22 cellular contexts compared by ENCODE assay signal in the genomic region with DNA sequence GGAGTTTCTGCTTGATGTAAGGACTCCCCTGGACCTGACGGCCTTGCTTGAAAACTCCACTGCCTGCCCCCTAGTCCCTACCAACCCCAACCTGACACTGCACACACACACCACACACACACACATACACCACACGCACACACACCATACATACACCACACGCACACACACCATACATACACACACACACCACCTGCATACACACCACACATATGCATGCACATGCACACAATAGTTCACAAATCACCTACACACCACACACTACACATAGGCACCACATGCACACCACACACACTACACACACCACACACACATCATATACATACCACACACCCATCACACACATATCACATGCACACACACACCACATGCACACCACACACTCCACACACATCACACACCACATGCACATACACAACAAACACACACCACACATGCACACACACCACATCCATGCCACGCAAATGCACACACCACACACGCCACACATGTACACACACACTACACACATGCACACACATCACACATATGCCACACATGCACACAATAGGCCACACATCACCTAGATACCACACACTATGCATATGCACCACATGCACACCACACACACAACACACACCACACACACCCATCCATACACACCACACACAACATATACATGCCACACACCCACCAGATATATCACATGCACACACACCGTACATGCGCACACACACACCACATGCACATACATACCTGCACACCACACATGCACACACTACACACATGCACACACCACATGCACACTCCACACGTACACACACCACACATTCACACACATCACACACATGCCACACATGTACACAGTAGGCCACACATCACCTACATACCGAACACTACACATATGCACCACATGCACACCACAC. TPM values are rescaled to one million over a fixed set of nuclear protein-coding genes. Genes with fewer than 3 reads are reported as not detected.
DNase-seq lines count a peak whose midpoint lies in the region; ATAC-seq, FAIRE-seq and TF ChIP-seq lines count a peak whose summit lies in the region.
"Had no signal": no experiment of that assay in that cellular context is flagged by ENCODE, and none has a peak within 500 bp of the region (broad histone marks: within the 10 kb centered on the region; RNA-seq: fewer than 3 reads in every experiment).

No MANE protein-coding gene starts in this region.

- peaks cover 0 to 3% of the 10 kb centered on the region in 2 experiments; a peak in 1 of 4 replicates for H3K27me3 ChIP-seq in GM12878 (replicated peaks in 1 of 2; ENCODE audit: control insufficient read depth in 2 of 2, insufficient read depth in 2 of 2, low read length in 1 of 2)
- H3K27me3 ChIP-seq in neuronal stem cell (ENCODE audit: control insufficient read depth in 3 of 3, insufficient read depth in 3 of 3, low read depth in 1 of 3, low read length in 3 of 3): peaks cover 0 to 5% (median 0%) of the 10 kb centered on the region in 3 experiments
- H3K27me3 ChIP-seq: left lung, suprapubic skin had no signal

- H2BK15ac ChIP-seq in neuronal stem cell (ENCODE audit: low read length): peak overlapping the region; percentile 90

- H3K27ac Mint-ChIP-seq in activated T-helper 17 cell treated with anti-CD3 and anti-CD28 coated beads, Interleukin-2, amount 50 U/mL, for 72 hours: no peak overlapping the region
- H3K27ac Mint-ChIP-seq: activated CD8-positive, alpha-beta memory T cell treated with anti-CD3 and anti-CD28 coated beads, Interleukin-2, amount 10 ng/mL, durations not matched to agents 7 days and 5 days; CD4-positive, alpha-beta T cell; memory B cell; progenitor cell of endocrine pancreas; stimulated activated effector memory CD8-positive, alpha-beta T cell treated with anti-CD3 and anti-CD28 coated beads, Interleukin-12 subunit alpha, Interleukin-12 subunit beta, amount 100 ng/mL, for 72 hours had no signal

- H3K4me3 Mint-ChIP-seq in activated T-helper 17 cell treated with anti-CD3 and anti-CD28 coated beads, Interleukin-2, amount 50 U/mL, for 72 hours: no peak overlapping the region
- H3K4me3 Mint-ChIP-seq: activated CD8-positive, alpha-beta memory T cell treated with anti-CD3 and anti-CD28 coated beads, Interleukin-2, amount 10 ng/mL, durations not matched to agents 7 days and 5 days; CD4-positive, alpha-beta T cell; memory B cell; stimulated activated effector memory CD8-positive, alpha-beta T cell treated with anti-CD3 and anti-CD28 coated beads, Interleukin-12 subunit alpha, Interleukin-12 subunit beta, amount 100 ng/mL, for 72 hours had no signal

- H3K79me2 ChIP-seq in GM12878 (ENCODE audit: control insufficient read depth, insufficient read depth, low read length): no peaks in the 10 kb centered on the region

- no peaks in the 10 kb centered on the region for H3K4me1 Mint-ChIP-seq in activated T-helper 17 cell treated with anti-CD3 and anti-CD28 coated beads, Interleukin-2, amount 50 U/mL, for 72 hours
- H3K4me1 Mint-ChIP-seq: activated CD8-positive, alpha-beta memory T cell treated with anti-CD3 and anti-CD28 coated beads, Interleukin-2, amount 10 ng/mL, durations not matched to agents 7 days and 5 days; stimulated activated effector memory CD8-positive, alpha-beta T cell treated with anti-CD3 and anti-CD28 coated beads, Interleukin-12 subunit alpha, Interleukin-12 subunit beta, amount 100 ng/mL, for 72 hours had no signal

- H3K9me3 Mint-ChIP-seq in activated T-helper 17 cell treated with anti-CD3 and anti-CD28 coated beads, Interleukin-2, amount 50 U/mL, for 72 hours: no peaks in the 10 kb centered on the region
- H3K9me3 Mint-ChIP-seq: CD4-positive, alpha-beta T cell; memory B cell; stimulated activated effector memory CD8-positive, alpha-beta T cell treated with anti-CD3 and anti-CD28 coated beads, Interleukin-12 subunit alpha, Interleukin-12 subunit beta, amount 100 ng/mL, for 72 hours had no signal

- ATAC-seq in A549: no peak
- ATAC-seq in GM12878: no peak
- ATAC-seq in activated T-helper 17 cell treated with anti-CD3 and anti-CD28 coated beads, Interleukin-2, amount 50 U/mL, for 72 hours (replicated peaks): no peak
- ATAC-seq in esophagus mucosa: no peak

- TF ChIP-seq EP300 in A549 (IDR thresholded peaks at IDR 0.05): no peak
- no peak for TF ChIP-seq EP300 in GM12878 (IDR thresholded peaks at IDR 0.05; ENCODE audit: borderline replicate concordance in 1 of 2, control insufficient read depth in 1 of 2, low read depth in 2 of 2, low read length in 2 of 2)

- CTCF ChIA-PET in A549 (lab: Yijun Ruan, JAX): interaction anchor here (0.5 to 6.7 kb wide), 73 partner anchors 9 to 1870 kb away, joined by 3 to 108 read pairs (median 6); a partner anchor contains a TSS
- CTCF ChIA-PET in HEK293 (lab: Yijun Ruan, JAX): interaction anchor here (0.5 to 6.7 kb wide), 57 partner anchors 9 to 864 kb away, joined by 3 to 88 read pairs (median 5); a partner anchor contains a TSS
- CTCF ChIA-PET in GM12878 (lab: Yijun Ruan, JAX): interaction anchor here (0.5 to 8.7 kb wide), 55 partner anchors 9 to 415 kb away, joined by 3 to 273 read pairs (median 5); a partner anchor contains a TSS

- H4K8ac ChIP-seq in neuronal stem cell (ENCODE audit: low read depth, low read length): peak overlapping the region; percentile 94

- RAD21 ChIA-PET in GM12878 (lab: Charles Lee; ENCODE audit: unreplicated experiment): interaction anchor here (0.6 to 5.4 kb wide), 48 partner anchors 9 to 384 kb away, joined by 3 to 128 read pairs (median 4); a partner anchor contains a TSS

- H2BK120ac ChIP-seq in neuronal stem cell (ENCODE audit: low read depth, low read length): peak overlapping the region; percentile 13

- peak overlapping the region; percentile 72 for H2AK5ac ChIP-seq in neuronal stem cell (ENCODE audit: low read depth, low read length)

- H3K27me3 Mint-ChIP-seq in activated T-helper 17 cell treated with anti-CD3 and anti-CD28 coated beads, Interleukin-2, amount 50 U/mL, for 72 hours: no peaks in the 10 kb centered on the region
- H3K27me3 Mint-ChIP-seq: activated CD8-positive, alpha-beta memory T cell treated with anti-CD3 and anti-CD28 coated beads, Interleukin-2, amount 10 ng/mL, durations not matched to agents 7 days and 5 days; CD4-positive, alpha-beta T cell had no signal

- BruUV-seq in GM12878 (replicated peaks; lab: Mats Ljungman, UMichigan): no TSS peak

- peak overlapping the region; percentile 79 for H2BK12ac ChIP-seq in neuronal stem cell (ENCODE audit: low read length)

- 75% methylated on average over 9 of the region's 9 CpGs for WGBS in A549 (ENCODE audit: missing lambda C conversion rate)
- WGBS in GM12878 (ENCODE audit: insufficient coverage, insufficient replicate concordance, low lambda C conversion rate, missing lambda C conversion rate): 67% methylated on average over 9 of the region's 9 CpGs
- 100% methylated on average over 2 of the region's 9 CpGs; no CpG with 5 or more reads in 1 of the 2 donors for WGBS in neuronal stem cell (ENCODE audit: extremely low coverage in 2 of 2, insufficient read length in 2 of 2, insufficient replicate concordance in 1 of 2), 2 donors

- H3K36me3 ChIP-seq in HEK293 (ENCODE audit: control insufficient read depth in 2 of 2, insufficient read depth in 1 of 2, low read length in 2 of 2) (no peaks in the 10 kb centered on the region), GM12878 (ENCODE audit: control insufficient read depth in 2 of 2, insufficient read depth in 2 of 2, low read length in 1 of 2) (no peaks in the 10 kb centered on the region), neuronal stem cell (replicated peaks in 1 of 2; ENCODE audit: control insufficient read depth in 2 of 2, insufficient read depth in 2 of 2, low read length in 2 of 2) (peaks cover 0 to 6% of the 10 kb centered on the region in 2 donors)
- H3K36me3 ChIP-seq: HAP-1, left lung, suprapubic skin had no signal

- in situ Hi-C loops in GM12878 (cut with MboI): loop anchor here (5.0 kb wide), 1 partner anchor 98 kb away; no protein-coding TSS in a partner anchor

- TF ChIP-seq RAD21 in A549 (conservative IDR thresholded peaks at IDR 0.05 in 1 of 2, IDR thresholded peaks at IDR 0.05 in 1 of 2): no peak
- no peak for TF ChIP-seq RAD21 in GM12878 (IDR thresholded peaks at IDR 0.05; ENCODE audit: insufficient read depth, low read depth, low read length)

- no peaks in the 10 kb centered on the region for H4K20me1 ChIP-seq in GM12878 (ENCODE audit: control insufficient read depth, insufficient read depth)

- H3K9me3 ChIP-seq in A549: no peaks in the 10 kb centered on the region
- H3K9me3 ChIP-seq in HEK293 (ENCODE audit: control insufficient read depth, insufficient read depth, low read depth, low read length): no peaks in the 10 kb centered on the region
- H3K9me3 ChIP-seq in GM12878 (replicated peaks; ENCODE audit: control insufficient read depth, insufficient read depth, low read length): no peaks in the 10 kb centered on the region
- peaks cover 0 to 9% of the 10 kb centered on the region in 2 donors for H3K9me3 ChIP-seq in neuronal stem cell (replicated peaks in 1 of 2; ENCODE audit: control insufficient read depth in 2 of 2, insufficient read depth in 1 of 2, low read depth in 1 of 2, low read length in 2 of 2)
- H3K9me3 ChIP-seq: HAP-1, left lung, suprapubic skin had no signal

- peak overlapping the region; percentile 3 for H3K18ac ChIP-seq in neuronal stem cell (ENCODE audit: low read length)

- peaks cover 3% of the 10 kb centered on the region for H3K79me1 ChIP-seq in neuronal stem cell (ENCODE audit: low read depth, low read length)

- H3K4me3 ChIP-seq in A549: no peak overlapping the region
- no peak overlapping the region for H3K4me3 ChIP-seq in HEK293 (ENCODE audit: low read depth, low read length)
- H3K4me3 ChIP-seq in GM12878: no peak overlapping the region
- H3K4me3 ChIP-seq in neuronal stem cell (ENCODE audit: low read length in 2 of 2): peak overlapping the region in 1 of 2 donors; percentile 69
- H3K4me3 ChIP-seq: coronary artery, HAP-1, left lung, suprapubic skin had no signal

- TF ChIP-seq POLR2A in A549 (IDR thresholded peaks at IDR 0.05; ENCODE audit: low read length): 0 out of 2 replicates have a peak, but pooled peaks have one; percentile 5
- no peak for TF ChIP-seq POLR2A in GM12878 (IDR thresholded peaks at IDR 0.05; ENCODE audit: low read depth, low read length)

- no peak for DNase-seq in A549 (ENCODE audit: low read depth in 1 of 2, low spot score in 1 of 2)
- DNase-seq in GM12878 (ENCODE audit: low read depth, low spot score): no peak
- DNase-seq in neuronal stem cell (ENCODE audit: low spot score): no peak
- no peak for DNase-seq in stimulated activated CD8-positive, alpha-beta memory T cell treated with anti-CD3 and anti-CD28 coated beads, Interleukin-4, amount 100 ng/mL, for 48 hours
- DNase-seq in activated CD4-positive, alpha-beta T cell treated with anti-CD3 and anti-CD28 coated beads, Interleukin-2, amount 50 U/mL, for 1 hour: no peak

- H2BK5ac ChIP-seq in neuronal stem cell (ENCODE audit: low read length): peak overlapping the region; percentile 68

- H4K91ac ChIP-seq in neuronal stem cell (ENCODE audit: low read depth, low read length, poor library complexity): peak overlapping the region; percentile 80

- no peak for FAIRE-seq in A549 (lab: Jason Lieb, UNC)
- FAIRE-seq in GM12878 (lab: Jason Lieb, UNC): peak; percentile 86
- FAIRE-seq: A204.1 had no signal

- intact Hi-C loops in GM12878 (cut with micrococcal nuclease; ENCODE audit: unreplicated experiment): loop anchor here (1.0 to 5.0 kb wide), 6 partner anchors 25 to 413 kb away; no protein-coding TSS in a partner anchor

- no peaks in the 10 kb centered on the region for H3K36me3 Mint-ChIP-seq in activated T-helper 17 cell treated with anti-CD3 and anti-CD28 coated beads, Interleukin-2, amount 50 U/mL, for 72 hours (ENCODE audit: low read depth)
- H3K36me3 Mint-ChIP-seq: activated CD8-positive, alpha-beta memory T cell treated with anti-CD3 and anti-CD28 coated beads, Interleukin-2, amount 10 ng/mL, durations not matched to agents 7 days and 5 days; memory B cell; stimulated activated effector memory CD8-positive, alpha-beta T cell treated with anti-CD3 and anti-CD28 coated beads, Interleukin-12 subunit alpha, Interleukin-12 subunit beta, amount 100 ng/mL, for 72 hours had no signal

- TF ChIP-seq CTCF in A549 (IDR thresholded peaks at IDR 0.05) (no peak), HEK293 (tag by site-specific recombination; IDR thresholded peaks at IDR 0.05) (no peak), GM12878 (IDR thresholded peaks at IDR 0.05 in 2 of 3, conservative IDR thresholded peaks at IDR 0.05 in 1 of 3; ENCODE audit: control insufficient read depth in 2 of 3, extremely low read depth in 1 of 3, insufficient read depth in 1 of 3, low read depth in 3 of 3, low read length in 3 of 3) (no peak)

- H3K4me1 ChIP-seq in A549 (peaks cover 18% of the 10 kb centered on the region), HEK293 (ENCODE audit: control insufficient read depth, insufficient read depth, low read length) (no peaks in the 10 kb centered on the region), GM12878 (ENCODE audit: control insufficient read depth, insufficient read depth, low read length) (peaks cover 17% of the 10 kb centered on the region), neuronal stem cell (ENCODE audit: control insufficient read depth in 2 of 2, insufficient read depth in 1 of 2, low read depth in 1 of 2, low read length in 2 of 2) (peaks cover 19 to 21% of the 10 kb centered on the region in 2 donors)

- POLR2A ChIA-PET in A549 (lab: Yijun Ruan, JAX) (interaction anchor here (1.2 kb wide), 1 partner anchor 26 kb away, joined by 3 read pairs; no protein-coding TSS in a partner anchor), HEK293 (lab: Yijun Ruan, JAX) (interaction anchor here (0.5 to 2.3 kb wide), 6 partner anchors 8 to 98 kb away, joined by 3 to 9 read pairs (median 4); no protein-coding TSS in a partner anchor), GM12878 (lab: Charles Lee) (interaction anchor here (1.0 to 2.1 kb wide), 4 partner anchors 10 to 97 kb away, joined by 4 to 10 read pairs (median 6); no protein-coding TSS in a partner anchor)

- H3K4me2 ChIP-seq in A549: no peak overlapping the region
- H3K4me2 ChIP-seq in GM12878 (ENCODE audit: control insufficient read depth, insufficient read depth): no peak overlapping the region
- no peak overlapping the region for H3K4me2 ChIP-seq in neuronal stem cell (ENCODE audit: insufficient read depth, low read length, poor library complexity, severe bottlenecking)

- peak overlapping the region; percentile 97 for H3K4ac ChIP-seq in neuronal stem cell (ENCODE audit: low read length)

- SMC1A ChIA-PET in GM12878 (lab: Charles Lee; ENCODE audit: uncharacterized antibody, unreplicated experiment): interaction anchor here (0.6 to 5.6 kb wide), 43 partner anchors 7 to 416 kb away, joined by 3 to 123 read pairs (median 5); a partner anchor contains a TSS

- peak overlapping the region; percentile 98 for H3K14ac ChIP-seq in neuronal stem cell (ENCODE audit: low read length)

- peak overlapping the region; percentile 94 for H3K23ac ChIP-seq in neuronal stem cell (ENCODE audit: low read depth, low read length, poor library complexity)

- H3K27ac ChIP-seq in A549 (peak overlapping the region in 1 of 2 experiments; percentile 43; a peak in 2 of 6 replicates), HEK293 (ENCODE audit: extremely low read depth, low read depth, low read length) (no peak overlapping the region), GM12878 (ENCODE audit: control insufficient read depth, insufficient read depth) (no peak overlapping the region), neuronal stem cell (replicated peaks; ENCODE audit: low read length) (peak overlapping the region; percentile 3)
- H3K27ac ChIP-seq: coronary artery, left lung, RWPE1, suprapubic skin had no signal

- H2AFZ ChIP-seq in GM12878 (ENCODE audit: control insufficient read depth, low read depth, low read length) (no peak overlapping the region), neuronal stem cell (ENCODE audit: low read length) (no peak overlapping the region)

- no peak overlapping the region for H3K9ac ChIP-seq in GM12878 (ENCODE audit: control insufficient read depth, insufficient read depth, low read length)
- peak overlapping the region; percentile 79 for H3K9ac ChIP-seq in neuronal stem cell (ENCODE audit: low read depth, low read length, poor library complexity)

RNA-seq across cellular contexts. Expression of a gene that starts 3.7 kb away (rescaled TPM):
- 0.04 and 0.08 TPM in 2 replicates for polyA plus RNA-seq in A549 (2011; rRNA removed)
- polyA plus RNA-seq in A549 (2012; cell fraction: cytosol; rRNA removed): not detected in 2 replicates
- not detected in 2 replicates for polyA plus RNA-seq in A549 (2012; cell fraction: nucleus; rRNA removed)
- 0.04 TPM in 1 of 3 replicates, not detected in the others for polyA plus RNA-seq in A549 (2017; fragmentation: RNase III; extraction: RNeasy Plus Mini Kit Qiagen cat#74134 plus additional on column Dnase treatment)
- 0.41 TPM in 1 of 2 replicates, not detected in the other for polyA minus RNA-seq in A549 (2011; rRNA and poly(A)+ RNA removed)
- total RNA-seq in GM12878 (2013; cell fraction: nucleolus; rRNA removed): 1.0 and 1.7 TPM in 2 replicates
- total RNA-seq in GM12878 (2014; rRNA removed): 0.28 and 0.38 TPM in 2 replicates
- 0.14 and 0.27 TPM in 2 replicates for total RNA-seq in GM12878 (2014; rRNA removed; fragmentation: Illumina TruSeq; extraction: Trizol)
- total RNA-seq in GM12878 (2021): 0.21 and 0.40 TPM in 2 replicates
- polyA plus RNA-seq in GM12878 (2011; ENCODE audit: low read depth): 0.91 TPM
- polyA plus RNA-seq in GM12878 (2011; rRNA removed): 0.73 and 0.77 TPM in 2 replicates
- 0.28 and 0.37 TPM in 2 replicates for polyA plus RNA-seq in GM12878 (2011; cell fraction: cytosol; rRNA removed)
- 2.6 and 3.0 TPM in 2 replicates for polyA plus RNA-seq in GM12878 (2011; cell fraction: nucleus; rRNA removed)
- polyA plus RNA-seq in GM12878 (2012): 0.59 and 0.72 TPM in 2 replicates
- polyA plus RNA-seq in GM12878 (2014; fragmentation: Illumina TruSeq; extraction: Trizol): 0.40 and 0.92 TPM in 2 replicates
- under 1 TPM; 0.22 to 0.61 TPM for polyA plus RNA-seq in GM12878 (2014; fragmentation: Nextera tagmentation; extraction: Ambion mirVana)
- 0.44 and 0.95 TPM in 2 replicates for polyA plus RNA-seq in GM12878 (2014; rRNA removed)
- polyA plus RNA-seq in GM12878 (2016; fragmentation: Nextera tagmentation; extraction: Ambion mirVana): under 1 TPM; 0.10 to 0.42 TPM
- polyA minus RNA-seq in GM12878 (2011; rRNA and poly(A)+ RNA removed): 0.10 TPM in 1 of 2 replicates, not detected in the other
- polyA minus RNA-seq in GM12878 (2011; cell fraction: cytosol; rRNA and poly(A)+ RNA removed): not detected in 2 replicates
- 0.57 TPM in 1 of 2 replicates, not detected in the other for polyA minus RNA-seq in GM12878 (2011; cell fraction: nucleus; rRNA and poly(A)+ RNA removed)
- polyA plus RNA-seq in neuronal stem cell (2013, experiment 1 of 2): 0.47 TPM
- polyA plus RNA-seq in neuronal stem cell (2013, experiment 2 of 2): 0.58 TPM
- total RNA-seq in activated T-helper 17 cell treated with anti-CD3 and anti-CD28 coated beads, Interleukin-2, amount 50 U/mL, for 72 hours: not detected
- 0.28 TPM for total RNA-seq in esophagus mucosa
- total RNA-seq: CD4-positive, alpha-beta T cell; epithelial cell of proximal tubule; M059J; progenitor cell of endocrine pancreas; SK-MEL-5; suprapubic skin had no signal

RNA-seq across cellular contexts. Expression of a gene that starts 11.1 kb away (rescaled TPM):
- polyA plus RNA-seq in A549 (2011; rRNA removed) (115 and 130 TPM in 2 replicates), A549 (2017; fragmentation: RNase III; extraction: RNeasy Plus Mini Kit Qiagen cat#74134 plus additional on column Dnase treatment) (136 to 157 TPM (median 150 TPM) in 3 replicates), GM12878 (2011; rRNA removed) (173 and 185 TPM in 2 replicates), GM12878 (2014; fragmentation: Illumina TruSeq; extraction: Trizol) (269 and 323 TPM in 2 replicates), GM12878 (2014; fragmentation: Nextera tagmentation; extraction: Ambion mirVana) (10 to 100 TPM; 15.1 to 28.2 TPM), GM12878 (2014; rRNA removed) (113 and 119 TPM in 2 replicates), GM12878 (2016; fragmentation: Nextera tagmentation; extraction: Ambion mirVana) (10 to 100 TPM; 64.4 to 68.2 TPM)
- polyA plus RNA-seq in A549 (2012; cell fraction: cytosol; rRNA removed): 149 and 158 TPM in 2 replicates
- polyA plus RNA-seq in A549 (2012; cell fraction: nucleus; rRNA removed): 53.6 and 58.6 TPM in 2 replicates
- polyA minus RNA-seq in A549 (2011; rRNA and poly(A)+ RNA removed): 73.9 and 80.8 TPM in 2 replicates
- 11.8 and 13.4 TPM in 2 replicates for total RNA-seq in GM12878 (2013; cell fraction: nucleolus; rRNA removed)
- total RNA-seq in GM12878 (2014; rRNA removed) (37.6 and 40.2 TPM in 2 replicates), GM12878 (2014; rRNA removed; fragmentation: Illumina TruSeq; extraction: Trizol) (65.1 and 68.1 TPM in 2 replicates), GM12878 (2021) (66.2 and 69.1 TPM in 2 replicates), esophagus mucosa (107 TPM)
- 24.7 TPM for polyA plus RNA-seq in GM12878 (2011; ENCODE audit: low read depth)
- polyA plus RNA-seq in GM12878 (2011; cell fraction: cytosol; rRNA removed): 166 and 185 TPM in 2 replicates
- 69.5 and 83.5 TPM in 2 replicates for polyA plus RNA-seq in GM12878 (2011; cell fraction: nucleus; rRNA removed)
- 41.8 and 56.2 TPM in 2 replicates for polyA plus RNA-seq in GM12878 (2012)
- 89.0 and 91.0 TPM in 2 replicates for polyA minus RNA-seq in GM12878 (2011; rRNA and poly(A)+ RNA removed)
- polyA minus RNA-seq in GM12878 (2011; cell fraction: cytosol; rRNA and poly(A)+ RNA removed): 15.2 and 20.8 TPM in 2 replicates
- polyA minus RNA-seq in GM12878 (2011; cell fraction: nucleus; rRNA and poly(A)+ RNA removed): 8.1 and 11.2 TPM in 2 replicates
- 162 TPM for polyA plus RNA-seq in neuronal stem cell (2013, experiment 1 of 2)
- polyA plus RNA-seq in neuronal stem cell (2013, experiment 2 of 2): 156 TPM
- total RNA-seq in activated T-helper 17 cell treated with anti-CD3 and anti-CD28 coated beads, Interleukin-2, amount 50 U/mL, for 72 hours: 10 to 100 TPM; 48.7 to 49.4 TPM

RNA-seq across cellular contexts. Expression of a gene that starts 42.7 kb away (rescaled TPM):
- polyA plus RNA-seq in A549 (2011; rRNA removed) (not detected in 2 replicates), A549 (2017; fragmentation: RNase III; extraction: RNeasy Plus Mini Kit Qiagen cat#74134 plus additional on column Dnase treatment) (not detected in 3 replicates), GM12878 (2011; rRNA removed) (0.24 and 0.34 TPM in 2 replicates), GM12878 (2014; fragmentation: Illumina TruSeq; extraction: Trizol) (0.76 and 0.81 TPM in 2 replicates), GM12878 (2014; fragmentation: Nextera tagmentation; extraction: Ambion mirVana) (1 to 10 TPM in 1 of 2 experiments, under 1 TPM in 1; 0.75 to 1.0 TPM), GM12878 (2014; rRNA removed) (0.46 and 0.79 TPM in 2 replicates), GM12878 (2016; fragmentation: Nextera tagmentation; extraction: Ambion mirVana) (under 1 TPM; 0.47 to 0.63 TPM)
- not detected in 2 replicates for polyA plus RNA-seq in A549 (2012; cell fraction: cytosol; rRNA removed)
- not detected in 2 replicates for polyA plus RNA-seq in A549 (2012; cell fraction: nucleus; rRNA removed)
- not detected in 2 replicates for polyA minus RNA-seq in A549 (2011; rRNA and poly(A)+ RNA removed)
- total RNA-seq in GM12878 (2013; cell fraction: nucleolus; rRNA removed): 5.1 and 5.6 TPM in 2 replicates
- total RNA-seq in GM12878 (2014; rRNA removed) (0.34 and 0.82 TPM in 2 replicates), GM12878 (2014; rRNA removed; fragmentation: Illumina TruSeq; extraction: Trizol) (0.31 and 0.41 TPM in 2 replicates), GM12878 (2021) (0.62 TPM in 1 of 2 replicates, not detected in the other), esophagus mucosa (not detected)
- 0.83 TPM for polyA plus RNA-seq in GM12878 (2011; ENCODE audit: low read depth)
- 0.16 and 0.37 TPM in 2 replicates for polyA plus RNA-seq in GM12878 (2011; cell fraction: cytosol; rRNA removed)
- 0.95 and 2.1 TPM in 2 replicates for polyA plus RNA-seq in GM12878 (2011; cell fraction: nucleus; rRNA removed)
- polyA plus RNA-seq in GM12878 (2012): 0.46 and 0.49 TPM in 2 replicates
- polyA minus RNA-seq in GM12878 (2011; rRNA and poly(A)+ RNA removed): not detected in 2 replicates
- not detected in 2 replicates for polyA minus RNA-seq in GM12878 (2011; cell fraction: cytosol; rRNA and poly(A)+ RNA removed)
- polyA minus RNA-seq in GM12878 (2011; cell fraction: nucleus; rRNA and poly(A)+ RNA removed): 0.73 and 0.86 TPM in 2 replicates
- polyA plus RNA-seq in neuronal stem cell (2013, experiment 1 of 2): 0.77 TPM
- polyA plus RNA-seq in neuronal stem cell (2013, experiment 2 of 2): 0.72 TPM
- total RNA-seq in activated T-helper 17 cell treated with anti-CD3 and anti-CD28 coated beads, Interleukin-2, amount 50 U/mL, for 72 hours: under 1 TPM in 1 of 2 donors, not detected in 1; 0.48 TPM
- total RNA-seq: epithelial cell of proximal tubule, left lung, M059J, progenitor cell of endocrine pancreas, SK-MEL-5, suprapubic skin had no signal
